24 cellular contexts compared by ENCODE assay signal in the genomic region with DNA sequence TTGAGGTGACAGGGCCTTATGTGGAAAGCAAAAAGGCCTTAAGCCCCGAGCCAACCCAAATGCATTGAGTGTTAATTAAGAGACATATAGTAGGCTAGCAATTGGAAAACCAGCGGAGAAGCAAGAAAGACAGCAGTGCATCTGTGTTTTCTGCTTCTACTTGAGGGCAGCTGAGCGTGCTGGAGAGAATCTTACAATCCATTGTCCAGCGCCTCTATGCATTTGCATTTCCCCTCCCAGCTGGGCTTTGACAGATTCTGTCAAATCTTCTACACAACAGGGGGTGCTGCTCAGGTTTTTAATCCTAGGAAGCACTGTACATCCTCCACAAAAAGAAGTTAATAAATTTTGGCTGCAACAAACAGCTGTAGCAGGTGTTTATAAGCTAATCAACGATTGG.
"Had no signal": no experiment of that assay in that cellular context is flagged by ENCODE, and none has a peak within 500 bp of the region (broad histone marks: within the 10 kb centered on the region; RNA-seq: fewer than 3 reads in every experiment).

No MANE protein-coding gene starts in this region.

- H3K9me3 ChIP-seq: gastrocnemius medialis, heart left ventricle, neutrophil, pancreas, right lobe of liver, suprapubic skin, transverse colon, upper lobe of right lung, uterus had no signal

- H3K4me3 Mint-ChIP-seq: memory B cell; natural killer cell; stimulated activated naive B cell treated with anti-CD40 and anti-IgM and Interleukin-4, amounts not matched to agents 10 μg/mL and 1 μg/mL and 100 μg/mL, for 72 hours; stimulated activated naive CD8-positive, alpha-beta T cell treated with anti-CD3 and anti-CD28 coated beads, Interleukin-15, Interleukin-2, amounts not matched to agents 100 ng/mL and 50 ng/mL, for 24 hours had no signal

- H3K27me3 Mint-ChIP-seq: progenitor cell of endocrine pancreas; stimulated activated naive B cell treated with anti-CD40 and anti-IgM and Interleukin-4, amounts not matched to agents 10 μg/mL and 1 μg/mL and 100 μg/mL, for 72 hours had no signal

- H3K27ac ChIP-seq: coronary artery, epithelial cell of prostate, gastrocnemius medialis, heart left ventricle, hepatocyte, neutrophil, pancreas, right lobe of liver, suprapubic skin, upper lobe of right lung, uterus had no signal

- H3K4me3 ChIP-seq: coronary artery, gastrocnemius medialis, heart left ventricle, hepatocyte, lung, pancreas, right lobe of liver, suprapubic skin, transverse colon, upper lobe of right lung, uterus had no signal

- H3K27ac Mint-ChIP-seq: memory B cell; natural killer cell; progenitor cell of endocrine pancreas; stimulated activated naive B cell treated with anti-CD40 and anti-IgM and Interleukin-4, amounts not matched to agents 10 μg/mL and 1 μg/mL and 100 μg/mL, for 72 hours; stimulated activated naive CD8-positive, alpha-beta T cell treated with anti-CD3 and anti-CD28 coated beads, Interleukin-15, Interleukin-2, amounts not matched to agents 100 ng/mL and 50 ng/mL, for 24 hours had no signal

- H3K4me1 Mint-ChIP-seq: memory B cell had no signal

- DNase-seq: effector CD4-positive, alpha-beta T cell; foreskin fibroblast; gastrocnemius medialis; heart left ventricle; kidney; natural killer cell; pancreas; right lobe of liver; small intestine; stimulated activated CD4-positive, alpha-beta T cell treated with anti-CD3 and anti-CD28 coated beads, Interleukin-15, amount 100 ng/mL, for 24 hours; stimulated activated CD4-positive, alpha-beta T cell treated with anti-CD3 and anti-CD28 coated beads, Interleukin-2, amount 100 ng/mL, for 48 hours; stimulated activated naive B cell treated with anti-CD40 and anti-IgM and Interleukin-4, amounts not matched to agents 10 μg/mL and 1 μg/mL and 100 μg/mL, for 72 hours; transverse colon; upper lobe of right lung; uterus had no signal

- H3K27me3 ChIP-seq: gastrocnemius medialis, heart left ventricle, hepatocyte, neutrophil, pancreas, right lobe of liver, suprapubic skin, transverse colon, upper lobe of right lung, uterus had no signal

- H3K9me3 Mint-ChIP-seq: memory B cell; natural killer cell; stimulated activated naive B cell treated with anti-CD40 and anti-IgM and Interleukin-4, amounts not matched to agents 10 μg/mL and 1 μg/mL and 100 μg/mL, for 72 hours; stimulated activated naive CD8-positive, alpha-beta T cell treated with anti-CD3 and anti-CD28 coated beads, Interleukin-15, Interleukin-2, amounts not matched to agents 100 ng/mL and 50 ng/mL, for 24 hours had no signal

- H3K36me3 Mint-ChIP-seq: natural killer cell had no signal

- H3K36me3 ChIP-seq: gastrocnemius medialis, pancreas, right lobe of liver, transverse colon, upper lobe of right lung, uterus had no signal
